1 cellular context compared by ENCODE assay signal in genomic region chr1:202805886-202806511, GRCh38.
TF ChIP-seq lines count a peak whose summit lies in the region.

No MANE protein-coding gene starts in this region.

TF ChIP-seq in K562, 482 proteins besides CTCF, POLR2A, EP300 and RAD21 (continued from another document and continues in another):
- TF ChIP-seq CXXC5 (CRISPR knock-in tag; IDR thresholded peaks at IDR 0.05): peak; percentile 58
- no peak for TF ChIP-seq ZNF263 (CRISPR knock-in tag; IDR thresholded peaks at IDR 0.05; ENCODE audit: borderline replicate concordance)
- TF ChIP-seq PHB2 (IDR thresholded peaks at IDR 0.05; ENCODE audit: low read depth): no peak
- TF ChIP-seq, protein P1, sequence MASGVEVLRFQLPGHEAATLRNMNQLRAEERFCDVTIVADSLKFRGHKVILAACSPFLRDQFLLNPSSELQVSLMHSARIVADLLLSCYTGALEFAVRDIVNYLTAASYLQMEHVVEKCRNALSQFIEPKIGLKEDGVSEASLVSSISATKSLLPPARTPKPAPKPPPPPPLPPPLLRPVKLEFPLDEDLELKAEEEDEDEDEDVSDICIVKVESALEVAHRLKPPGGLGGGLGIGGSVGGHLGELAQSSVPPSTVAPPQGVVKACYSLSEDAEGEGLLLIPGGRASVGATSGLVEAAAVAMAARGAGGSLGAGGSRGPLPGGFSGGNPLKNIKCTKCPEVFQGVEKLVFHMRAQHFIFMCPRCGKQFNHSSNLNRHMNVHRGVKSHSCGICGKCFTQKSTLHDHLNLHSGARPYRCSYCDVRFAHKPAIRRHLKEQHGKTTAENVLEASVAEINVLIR (CRISPR knock-in tag; IDR thresholded peaks at IDR 0.05): peak; percentile 71
- TF ChIP-seq BRD4 (IDR thresholded peaks at IDR 0.05): peak; percentile 71; the same call in 1 of the 2 replicates
- TF ChIP-seq ZNF445 (CRISPR knock-in tag; IDR thresholded peaks at IDR 0.05; ENCODE audit: low read depth): peak; percentile 75; the same call in 1 of the 2 replicates
- TF ChIP-seq ZNF655 (CRISPR knock-in tag; IDR thresholded peaks at IDR 0.05): no peak
- no peak for TF ChIP-seq U2AF1 (optimal IDR thresholded peaks at IDR 0.05; ENCODE audit: low read depth, low read length)
- TF ChIP-seq CGGBP1 (CRISPR knock-in tag; IDR thresholded peaks at IDR 0.05): no peak
- TF ChIP-seq RFX7 (CRISPR knock-in tag; IDR thresholded peaks at IDR 0.05): no peak; the same call in 1 of the 2 replicates
- no peak for TF ChIP-seq GMEB1 (CRISPR knock-in tag; IDR thresholded peaks at IDR 0.05)
- peak; percentile 39; the same call in 1 of the 2 replicates for TF ChIP-seq ZKSCAN3 (CRISPR knock-in tag; IDR thresholded peaks at IDR 0.05)
- no peak for TF ChIP-seq CBX8 (IDR thresholded peaks at IDR 0.05; ENCODE audit: borderline replicate concordance, extremely low read depth, low read depth, low read length, poor library complexity, severe bottlenecking)
- TF ChIP-seq ZBTB8A (IDR thresholded peaks at IDR 0.05; ENCODE audit: partially characterized antibody): no peak
- TF ChIP-seq ZNF592 (IDR thresholded peaks at IDR 0.05): peak; percentile 99
- TF ChIP-seq ZNF224 (CRISPR knock-in tag; IDR thresholded peaks at IDR 0.05): no peak
- peak; percentile 83 for TF ChIP-seq TEAD2 (tag; IDR thresholded peaks at IDR 0.05)
- TF ChIP-seq, protein P2, sequence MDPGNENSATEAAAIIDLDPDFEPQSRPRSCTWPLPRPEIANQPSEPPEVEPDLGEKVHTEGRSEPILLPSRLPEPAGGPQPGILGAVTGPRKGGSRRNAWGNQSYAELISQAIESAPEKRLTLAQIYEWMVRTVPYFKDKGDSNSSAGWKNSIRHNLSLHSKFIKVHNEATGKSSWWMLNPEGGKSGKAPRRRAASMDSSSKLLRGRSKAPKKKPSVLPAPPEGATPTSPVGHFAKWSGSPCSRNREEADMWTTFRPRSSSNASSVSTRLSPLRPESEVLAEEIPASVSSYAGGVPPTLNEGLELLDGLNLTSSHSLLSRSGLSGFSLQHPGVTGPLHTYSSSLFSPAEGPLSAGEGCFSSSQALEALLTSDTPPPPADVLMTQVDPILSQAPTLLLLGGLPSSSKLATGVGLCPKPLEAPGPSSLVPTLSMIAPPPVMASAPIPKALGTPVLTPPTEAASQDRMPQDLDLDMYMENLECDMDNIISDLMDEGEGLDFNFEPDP (CRISPR knock-in tag; IDR thresholded peaks at IDR 0.05): peak; percentile 83; the same call in 1 of the 2 replicates
- no peak for TF ChIP-seq SOX6 (IDR thresholded peaks at IDR 0.05)
- TF ChIP-seq, protein P3, sequence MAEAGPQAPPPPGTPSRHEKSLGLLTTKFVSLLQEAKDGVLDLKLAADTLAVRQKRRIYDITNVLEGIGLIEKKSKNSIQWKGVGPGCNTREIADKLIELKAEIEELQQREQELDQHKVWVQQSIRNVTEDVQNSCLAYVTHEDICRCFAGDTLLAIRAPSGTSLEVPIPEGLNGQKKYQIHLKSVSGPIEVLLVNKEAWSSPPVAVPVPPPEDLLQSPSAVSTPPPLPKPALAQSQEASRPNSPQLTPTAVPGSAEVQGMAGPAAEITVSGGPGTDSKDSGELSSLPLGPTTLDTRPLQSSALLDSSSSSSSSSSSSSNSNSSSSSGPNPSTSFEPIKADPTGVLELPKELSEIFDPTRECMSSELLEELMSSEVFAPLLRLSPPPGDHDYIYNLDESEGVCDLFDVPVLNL (CRISPR knock-in tag; IDR thresholded peaks at IDR 0.05; ENCODE audit: low read depth): no peak
- 0 out of 2 replicates have a peak, but pooled peaks have one; percentile 28 for TF ChIP-seq POLR2H (tag; IDR thresholded peaks at IDR 0.05; ENCODE audit: low read depth)
- peak; percentile 84 for TF ChIP-seq KLF6 (CRISPR knock-in tag; IDR thresholded peaks at IDR 0.05; ENCODE audit: borderline replicate concordance)
- no peak for TF ChIP-seq SMARCA4 (IDR thresholded peaks at IDR 0.05)
- TF ChIP-seq ZNF668 (CRISPR knock-in tag; IDR thresholded peaks at IDR 0.05): peak; percentile 82
- no peak for TF ChIP-seq ZSCAN32 (CRISPR knock-in tag; IDR thresholded peaks at IDR 0.05)
- peak; percentile 89 for TF ChIP-seq BRD9 (IDR thresholded peaks at IDR 0.05; ENCODE audit: low read depth, partially characterized antibody)
- TF ChIP-seq MECOM (CRISPR knock-in tag; IDR thresholded peaks at IDR 0.05): 0 out of 2 replicates have a peak, but pooled peaks have one; percentile 39
- TF ChIP-seq THRAP3 (IDR thresholded peaks at IDR 0.05; ENCODE audit: borderline replicate concordance): no peak
- no peak for TF ChIP-seq ZNF23 (CRISPR knock-in tag; IDR thresholded peaks at IDR 0.05)
- no peak for TF ChIP-seq EGR1 (conservative IDR thresholded peaks at IDR 0.05)
- no peak for TF ChIP-seq FOXM1 (IDR thresholded peaks at IDR 0.05; ENCODE audit: low read depth)
- no peak for TF ChIP-seq FOXM1 (CRISPR knock-in tag; IDR thresholded peaks at IDR 0.05; ENCODE audit: low read depth)
- TF ChIP-seq ZNF174 (CRISPR knock-in tag; IDR thresholded peaks at IDR 0.05): 0 out of 2 replicates have a peak, but pooled peaks have one; percentile 30
- no peak for TF ChIP-seq KDM1A (IDR thresholded peaks at IDR 0.05)
- TF ChIP-seq ARHGAP35 (IDR thresholded peaks at IDR 0.05; ENCODE audit: partially characterized antibody): no peak
- TF ChIP-seq ZNF121 (CRISPR knock-in tag; conservative IDR thresholded peaks at IDR 0.05): no peak
- TF ChIP-seq CREB5 (CRISPR knock-in tag; IDR thresholded peaks at IDR 0.05): peak; percentile 75
- TF ChIP-seq, protein P4, sequence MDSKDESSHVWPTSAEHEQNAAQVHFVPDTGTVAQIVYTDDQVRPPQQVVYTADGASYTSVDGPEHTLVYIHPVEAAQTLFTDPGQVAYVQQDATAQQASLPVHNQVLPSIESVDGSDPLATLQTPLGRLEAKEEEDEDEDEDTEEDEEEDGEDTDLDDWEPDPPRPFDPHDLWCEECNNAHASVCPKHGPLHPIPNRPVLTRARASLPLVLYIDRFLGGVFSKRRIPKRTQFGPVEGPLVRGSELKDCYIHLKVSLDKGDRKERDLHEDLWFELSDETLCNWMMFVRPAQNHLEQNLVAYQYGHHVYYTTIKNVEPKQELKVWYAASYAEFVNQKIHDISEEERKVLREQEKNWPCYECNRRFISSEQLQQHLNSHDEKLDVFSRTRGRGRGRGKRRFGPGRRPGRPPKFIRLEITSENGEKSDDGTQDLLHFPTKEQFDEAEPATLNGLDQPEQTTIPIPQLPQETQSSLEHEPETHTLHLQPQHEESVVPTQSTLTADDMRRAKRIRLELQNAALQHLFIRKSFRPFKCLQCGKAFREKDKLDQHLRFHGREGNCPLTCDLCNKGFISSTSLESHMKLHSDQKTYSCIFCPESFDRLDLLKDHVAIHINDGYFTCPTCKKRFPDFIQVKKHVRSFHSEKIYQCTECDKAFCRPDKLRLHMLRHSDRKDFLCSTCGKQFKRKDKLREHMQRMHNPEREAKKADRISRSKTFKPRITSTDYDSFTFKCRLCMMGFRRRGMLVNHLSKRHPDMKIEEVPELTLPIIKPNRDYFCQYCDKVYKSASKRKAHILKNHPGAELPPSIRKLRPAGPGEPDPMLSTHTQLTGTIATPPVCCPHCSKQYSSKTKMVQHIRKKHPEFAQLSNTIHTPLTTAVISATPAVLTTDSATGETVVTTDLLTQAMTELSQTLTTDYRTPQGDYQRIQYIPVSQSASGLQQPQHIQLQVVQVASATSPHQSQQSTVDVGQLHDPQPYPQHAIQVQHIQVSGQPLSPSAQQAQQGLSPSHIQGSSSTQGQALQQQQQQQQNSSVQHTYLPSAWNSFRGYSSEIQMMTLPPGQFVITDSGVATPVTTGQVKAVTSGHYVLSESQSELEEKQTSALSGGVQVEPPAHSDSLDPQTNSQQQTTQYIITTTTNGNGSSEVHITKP (IDR thresholded peaks at IDR 0.05; ENCODE audit: partially characterized antibody): no peak
- TF ChIP-seq ZNF134 (CRISPR knock-in tag; conservative IDR thresholded peaks at IDR 0.05): peak; percentile 62
- no peak for TF ChIP-seq ZNF124 (CRISPR knock-in tag; IDR thresholded peaks at IDR 0.05)
- TF ChIP-seq POLR3G (IDR thresholded peaks at IDR 0.05; ENCODE audit: extremely low read depth, insufficient read length, insufficient replicate concordance): no peak
- TF ChIP-seq ZNF253 (CRISPR knock-in tag; conservative IDR thresholded peaks at IDR 0.05): no peak
- TF ChIP-seq ZNF212 (CRISPR knock-in tag; IDR thresholded peaks at IDR 0.05): peak; percentile 41; the same call in 1 of the 2 replicates
- TF ChIP-seq, protein P5, sequence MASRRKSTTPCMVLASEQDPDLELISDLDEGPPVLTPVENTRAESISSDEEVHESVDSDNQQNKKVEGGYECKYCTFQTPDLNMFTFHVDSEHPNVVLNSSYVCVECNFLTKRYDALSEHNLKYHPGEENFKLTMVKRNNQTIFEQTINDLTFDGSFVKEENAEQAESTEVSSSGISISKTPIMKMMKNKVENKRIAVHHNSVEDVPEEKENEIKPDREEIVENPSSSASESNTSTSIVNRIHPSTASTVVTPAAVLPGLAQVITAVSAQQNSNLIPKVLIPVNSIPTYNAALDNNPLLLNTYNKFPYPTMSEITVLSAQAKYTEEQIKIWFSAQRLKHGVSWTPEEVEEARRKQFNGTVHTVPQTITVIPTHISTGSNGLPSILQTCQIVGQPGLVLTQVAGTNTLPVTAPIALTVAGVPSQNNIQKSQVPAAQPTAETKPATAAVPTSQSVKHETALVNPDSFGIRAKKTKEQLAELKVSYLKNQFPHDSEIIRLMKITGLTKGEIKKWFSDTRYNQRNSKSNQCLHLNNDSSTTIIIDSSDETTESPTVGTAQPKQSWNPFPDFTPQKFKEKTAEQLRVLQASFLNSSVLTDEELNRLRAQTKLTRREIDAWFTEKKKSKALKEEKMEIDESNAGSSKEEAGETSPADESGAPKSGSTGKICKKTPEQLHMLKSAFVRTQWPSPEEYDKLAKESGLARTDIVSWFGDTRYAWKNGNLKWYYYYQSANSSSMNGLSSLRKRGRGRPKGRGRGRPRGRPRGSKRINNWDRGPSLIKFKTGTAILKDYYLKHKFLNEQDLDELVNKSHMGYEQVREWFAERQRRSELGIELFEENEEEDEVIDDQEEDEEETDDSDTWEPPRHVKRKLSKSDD (conservative IDR thresholded peaks at IDR 0.05; ENCODE audit: low read length): no peak
- TF ChIP-seq SMAD4 (CRISPR knock-in tag; conservative IDR thresholded peaks at IDR 0.05): peak; percentile 90
